Comparison of ENCODE assay signal across 28 cellular contexts in genomic region chr9:78791779-78792178, GRCh38.
"Had no signal": no experiment of that assay in that cellular context is flagged by ENCODE, and none has a peak within 500 bp of the region (broad histone marks: within the 10 kb centered on the region; RNA-seq: fewer than 3 reads in every experiment).

No MANE protein-coding gene starts in this region.

- H3K36me3 ChIP-seq: gastroesophageal sphincter, heart left ventricle, left ventricle myocardium inferior, stomach, tibial artery, upper lobe of left lung had no signal

- H3K9me3 ChIP-seq: testis, upper lobe of left lung had no signal

- DNase-seq: caudate nucleus; cerebellar nuclear complex; cortex of kidney; effector memory CD8-positive, alpha-beta T cell; foreskin keratinocyte; heart left ventricle; kidney; left ventricle myocardium inferior; natural killer cell; occipital lobe; stimulated activated CD4-positive, alpha-beta T cell treated with anti-CD3 and anti-CD28 coated beads, Interleukin-12 subunit alpha, Interleukin-12 subunit beta, amount 100 ng/mL, for 4 hours; stimulated activated CD4-positive, alpha-beta T cell treated with anti-CD3 and anti-CD28 coated beads, Interleukin-1b, Interleukin-23, amount 100 ng/mL, for 48 hours; stimulated activated CD4-positive, alpha-beta T cell treated with anti-CD3 and anti-CD28 coated beads, Interleukin-4, amount 100 ng/mL, for 1 hour; stimulated activated CD8-positive, alpha-beta memory T cell treated with anti-CD3 and anti-CD28 coated beads, Interleukin-4, amount 100 ng/mL, for 48 hours; stimulated activated naive CD4-positive, alpha-beta T cell treated with Interleukin-2 at 50 U/mL for 16 hours; stomach; substantia nigra; testis; tibial artery; upper lobe of left lung had no signal

- H3K4me3 ChIP-seq: gastroesophageal sphincter, heart left ventricle, hepatocyte, left ventricle myocardium inferior, lung, smooth muscle cell, stomach, testis, tibial artery, upper lobe of left lung had no signal

- FAIRE-seq: endometrium, urothelium cell line had no signal

- H3K27me3 ChIP-seq: foreskin keratinocyte, gastroesophageal sphincter, heart left ventricle, hepatocyte, stomach, testis, tibial artery, upper lobe of left lung had no signal

- H3K27ac ChIP-seq: foreskin keratinocyte, gastroesophageal sphincter, hepatocyte, left ventricle myocardium inferior, parathyroid adenoma, stomach, testis, tibial artery, upper lobe of left lung had no signal

- ATAC-seq: effector memory CD8-positive, alpha-beta T cell; foreskin keratinocyte; gastroesophageal sphincter; natural killer cell; sciatic nerve had no signal

- H3K4me1 ChIP-seq: foreskin keratinocyte, gastroesophageal sphincter, heart left ventricle, left ventricle myocardium inferior, parathyroid adenoma, stomach, testis, tibial artery, upper lobe of left lung had no signal
